In genomic region chr4:42150653-42151567, GRCh38 we compare ENCODE assay signal across 1 cellular context.
A peak's percentile ranks its signal among the peaks of the same experiment; 100 is the strongest.
TF ChIP-seq lines count a peak whose summit lies in the region.

No MANE protein-coding gene starts in this region.

TF ChIP-seq in HEK293, 187 proteins besides CTCF, POLR2A, EP300 and RAD21 (continued from another document):
- 0 out of 2 replicates have a peak, but pooled peaks have one; percentile 50 for TF ChIP-seq ZEB2 (tag by site-specific recombination; IDR thresholded peaks at IDR 0.05)
- TF ChIP-seq ZNF423 (tag by site-specific recombination; IDR thresholded peaks at IDR 0.05) = no peak
- no peak for TF ChIP-seq ZNF585B (tag by site-specific recombination; IDR thresholded peaks at IDR 0.05)
- no peak for TF ChIP-seq ELK4 (IDR thresholded peaks at IDR 0.05; ENCODE audit: borderline replicate concordance, low read depth, low read length)
- TF ChIP-seq RBAK (tag by site-specific recombination; IDR thresholded peaks at IDR 0.05) = no peak
- no peak for TF ChIP-seq ZSCAN23 (tag by site-specific recombination; IDR thresholded peaks at IDR 0.05)
- TF ChIP-seq PRDM1 (tag by site-specific recombination; IDR thresholded peaks at IDR 0.05) = peak; percentile 73
- no peak for TF ChIP-seq ZNF10 (tag by site-specific recombination; IDR thresholded peaks at IDR 0.05)
- TF ChIP-seq GLI4 (tag by site-specific recombination; IDR thresholded peaks at IDR 0.05) = no peak
- no peak for TF ChIP-seq ZNF416 (tag by site-specific recombination; IDR thresholded peaks at IDR 0.05)
- no peak for TF ChIP-seq ZNF555 (tag by site-specific recombination; conservative IDR thresholded peaks at IDR 0.05)
- TF ChIP-seq ZNF76 (tag by site-specific recombination; IDR thresholded peaks at IDR 0.05; ENCODE audit: borderline replicate concordance, low read depth) = peak; percentile 12; the same call in 1 of the 2 replicates
- no peak; the same call in 1 of the 2 replicates for TF ChIP-seq KLF8 (tag by site-specific recombination; IDR thresholded peaks at IDR 0.05)
- no peak for TF ChIP-seq ZNF140 (tag by site-specific recombination; IDR thresholded peaks at IDR 0.05)
- TF ChIP-seq ZNF544 (tag by site-specific recombination; IDR thresholded peaks at IDR 0.05) = no peak
- TF ChIP-seq ZNF791 (tag by site-specific recombination; IDR thresholded peaks at IDR 0.05) = no peak
- 0 out of 2 replicates have a peak, but pooled peaks have one; percentile 29 for TF ChIP-seq EGR2 (tag by site-specific recombination; IDR thresholded peaks at IDR 0.05; ENCODE audit: low read depth)
- TF ChIP-seq ZNF610 (tag by site-specific recombination; IDR thresholded peaks at IDR 0.05; ENCODE audit: borderline replicate concordance) = no peak
- peak; percentile 29 for TF ChIP-seq GLIS2 (tag by site-specific recombination; IDR thresholded peaks at IDR 0.05)
- no peak; the same call in 1 of the 2 replicates for TF ChIP-seq KLF7 (tag by site-specific recombination; IDR thresholded peaks at IDR 0.05; ENCODE audit: borderline replicate concordance)
- no peak for TF ChIP-seq ZNF175 (tag by site-specific recombination; IDR thresholded peaks at IDR 0.05)
- no peak for TF ChIP-seq ZNF785 (tag by site-specific recombination; IDR thresholded peaks at IDR 0.05)
- peak; percentile 40 for TF ChIP-seq ZIC2 (tag by site-specific recombination; IDR thresholded peaks at IDR 0.05)
- TF ChIP-seq WT1 (tag by site-specific recombination; IDR thresholded peaks at IDR 0.05) = no peak
- TF ChIP-seq SCRT2 (tag by site-specific recombination; IDR thresholded peaks at IDR 0.05) = peak; percentile 97
- no peak for TF ChIP-seq ZNF404 (tag by site-specific recombination; IDR thresholded peaks at IDR 0.05)
- no peak for TF ChIP-seq ZNF768 (tag by site-specific recombination; IDR thresholded peaks at IDR 0.05)
- no peak for TF ChIP-seq ZNF391 (tag by site-specific recombination; IDR thresholded peaks at IDR 0.05; ENCODE audit: borderline replicate concordance, low read depth)
- TF ChIP-seq ZNF692 (tag by site-specific recombination; IDR thresholded peaks at IDR 0.05) = no peak
- no peak for TF ChIP-seq ZNF645 (tag by site-specific recombination; IDR thresholded peaks at IDR 0.05)
- 0 out of 2 replicates have a peak, but pooled peaks have one; percentile 18 for TF ChIP-seq KLF9 (tag by site-specific recombination; IDR thresholded peaks at IDR 0.05; ENCODE audit: low read depth)
- TF ChIP-seq ZNF449 (tag by site-specific recombination; IDR thresholded peaks at IDR 0.05) = no peak
- peak; percentile 63 for TF ChIP-seq ZBTB26 (tag by site-specific recombination; optimal IDR thresholded peaks at IDR 0.05)
- no peak for TF ChIP-seq PRDM4 (tag by site-specific recombination; IDR thresholded peaks at IDR 0.05)
- no peak for TF ChIP-seq ZNF513 (tag by site-specific recombination; IDR thresholded peaks at IDR 0.05)
- no peak for TF ChIP-seq ZNF157 (tag by site-specific recombination; IDR thresholded peaks at IDR 0.05)
- no peak for TF ChIP-seq ZNF169 (tag by site-specific recombination; IDR thresholded peaks at IDR 0.05)
- TF ChIP-seq KLF17 (tag by site-specific recombination; IDR thresholded peaks at IDR 0.05) = no peak
- TF ChIP-seq ZNF501 (tag by site-specific recombination; IDR thresholded peaks at IDR 0.05) = no peak
- no peak for TF ChIP-seq ZBTB48 (tag by site-specific recombination; IDR thresholded peaks at IDR 0.05)
- peak; percentile 83 for TF ChIP-seq ZNF366 (tag by site-specific recombination; conservative IDR thresholded peaks at IDR 0.05)
